In genomic region chr7:50229964-50230363, GRCh38 we compare ENCODE assay signal across 12 cellular contexts.
DNase-seq lines count a peak whose midpoint lies in the region; ATAC-seq, FAIRE-seq and TF ChIP-seq lines count a peak whose summit lies in the region.
"Had no signal": no experiment of that assay in that cellular context is flagged by ENCODE, and none has a peak within 500 bp of the region (broad histone marks: within the 10 kb centered on the region; RNA-seq: fewer than 3 reads in every experiment).

No MANE protein-coding gene starts in this region.

- no peaks in the 10 kb centered on the region for H4K20me1 ChIP-seq in OCI-LY1 (ENCODE audit: insufficient read depth, low read length)

- H3K9me2 ChIP-seq in OCI-LY1 (ENCODE audit: low read depth, low read length), result no peaks in the 10 kb centered on the region

- H3F3A ChIP-seq in OCI-LY1 (ENCODE audit: insufficient read depth, low read length), result 0 out of 2 replicates have a peak, but pooled peaks cover 4% of the 10 kb centered on the region

- H3K4me2 ChIP-seq in OCI-LY1 (ENCODE audit: low read length), result no peak overlapping the region

- TF ChIP-seq CTCF in 22Rv1 (IDR thresholded peaks at IDR 0.05) (peak; percentile 81), GM12864 (IDR thresholded peaks at IDR 0.05; ENCODE audit: low read depth, low read length, missing control alignments) (peak; percentile 75), OCI-LY1 (IDR thresholded peaks at IDR 0.05; ENCODE audit: low read length) (peak; percentile 92), foreskin keratinocyte (conservative IDR thresholded peaks at IDR 0.05) (peak; percentile 61)

- H3K36me3 ChIP-seq in OCI-LY1 (ENCODE audit: insufficient read depth, low read length), result no peaks in the 10 kb centered on the region

- FAIRE-seq in HTR-8/SVneo (lab: Jason Lieb, UNC) (no peak), RCC 7860 (lab: Jason Lieb, UNC) (no peak)
- FAIRE-seq: astrocyte had no signal

- DNase-seq in GM12864 (ENCODE audit: low read depth), result no peak
- no peak for DNase-seq in foreskin keratinocyte
- DNase-seq in HTR-8/SVneo (ENCODE audit: insufficient read length, low spot score), result no peak
- no peak for DNase-seq in effector CD8-positive, alpha-beta T cell (lab: John Stamatoyannopoulos, UW)
- DNase-seq in RCC 7860 (ENCODE audit: low spot score), result no peak
- DNase-seq: activated CD4-positive, alpha-beta T cell treated with anti-CD3 and anti-CD28 coated beads for 4 hours; COR-L47; NCI-H2227 treated with DMSO at 0.1 percent for 48 hours had no signal

- H3K27me3 ChIP-seq in OCI-LY1 (ENCODE audit: insufficient read depth, low read length) (no peaks in the 10 kb centered on the region), foreskin keratinocyte (no peaks in the 10 kb centered on the region)

- H2AFZ ChIP-seq in OCI-LY1 (ENCODE audit: low read length), result no peak overlapping the region

- H3K27ac ChIP-seq in 22Rv1 (no peak overlapping the region), OCI-LY1 (ENCODE audit: low read depth, low read length, poor library complexity, severe bottlenecking) (no peak overlapping the region), foreskin keratinocyte (no peak overlapping the region)

- H3K4me3 ChIP-seq in GM12864 (ENCODE audit: low read depth, low read length) (no peak overlapping the region), OCI-LY1 (ENCODE audit: low read depth, low read length, poor library complexity, severe bottlenecking) (no peak overlapping the region)

- peaks cover 16% of the 10 kb centered on the region for H3K4me1 ChIP-seq in OCI-LY1 (ENCODE audit: insufficient read depth, low read length, severe bottlenecking)
- H3K4me1 ChIP-seq in foreskin keratinocyte, result no peaks in the 10 kb centered on the region

- ATAC-seq in foreskin keratinocyte, result no peak
- no peak for ATAC-seq in activated CD4-positive, CD25-positive, alpha-beta regulatory T cell treated with anti-CD3 and anti-CD28 coated beads, Interleukin-2, amount 50 U/mL, for 24 hours

- no peak overlapping the region for H3K9ac ChIP-seq in OCI-LY1 (ENCODE audit: low read length)

- peaks cover 18% of the 10 kb centered on the region for H3K9me3 ChIP-seq in OCI-LY1 (ENCODE audit: low read length)

- no peaks in the 10 kb centered on the region for H3K79me2 ChIP-seq in OCI-LY1 (ENCODE audit: insufficient read depth, low read length)
